Comparison of ENCODE assay signal across 6 cellular contexts in the genomic region with DNA sequence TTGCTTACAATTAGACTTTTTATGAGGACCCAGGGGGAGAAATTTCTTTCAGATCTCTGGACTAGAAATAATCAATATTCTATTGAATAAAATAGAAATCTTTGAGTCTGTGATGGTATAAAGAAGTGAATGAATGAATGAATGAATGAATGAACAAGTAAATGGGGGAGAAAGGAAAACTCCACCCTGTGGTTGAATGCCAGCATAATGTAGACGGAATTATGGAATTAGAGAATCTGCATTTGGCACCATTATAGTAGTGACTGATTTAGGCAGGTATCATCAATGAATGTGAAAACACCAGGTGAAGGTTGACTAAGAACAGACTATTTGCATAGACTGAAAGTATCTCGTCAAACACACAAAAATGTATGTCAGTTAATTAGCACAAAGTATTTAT.
"Had no signal": no experiment of that assay in that cellular context is flagged by ENCODE, and none has a peak within 500 bp of the region (broad histone marks: within the 10 kb centered on the region; RNA-seq: fewer than 3 reads in every experiment).

No MANE protein-coding gene starts in this region.

- DNase-seq: GDM1, GF-D8 had no signal

- FAIRE-seq: G401.6, GM12892, GM18507, GM19239 had no signal
